Comparison of ENCODE assay signal across 23 cellular contexts in genomic region chr22:17874231-17874630, GRCh38.
"Had no signal": no experiment of that assay in that cellular context is flagged by ENCODE, and none has a peak within 500 bp of the region (broad histone marks: within the 10 kb centered on the region; RNA-seq: fewer than 3 reads in every experiment).

No MANE protein-coding gene starts in this region.

- H3K27me3 ChIP-seq: SJSA1 had no signal

- H3K4me3 ChIP-seq: SJSA1, SK-N-MC had no signal

- DNase-seq: KBM-7, MV-4-11, NCI-H1048, NCI-H1105, NCI-H1417, NCI-H1436 treated with DMSO at 0.1 percent for 48 hours, NCI-H1694, NCI-H187 treated with DMSO at 0.1 percent for 48 hours, NCI-H2029 treated with DMSO at 0.1 percent for 48 hours, NCI-H2171 treated with DMSO at 0.1 percent for 48 hours, NCI-H226, NCI-H446, NCI-H510A, NCI-H524 treated with DMSO at 0.1 percent for 48 hours, NCI-H69, NCI-H774, Right ventricle myocardium superior, RPMI8226, SIG-M5 had no signal

- H3K9me3 ChIP-seq: SJSA1 had no signal

- ATAC-seq: HepG2 had no signal

- FAIRE-seq: HepG2, RCC 7860 had no signal

- H3K4me1 ChIP-seq: SJSA1 had no signal

- H3K27ac ChIP-seq: SJSA1, SK-N-MC had no signal
